10 cellular contexts compared by ENCODE assay signal in genomic region chr6:157908369-157909281, GRCh38.
DNase-seq lines count a peak whose midpoint lies in the region; ATAC-seq and TF ChIP-seq lines count a peak whose summit lies in the region.
"Had no signal": no experiment of that assay in that cellular context is flagged by ENCODE, and none has a peak within 500 bp of the region (broad histone marks: within the 10 kb centered on the region; RNA-seq: fewer than 3 reads in every experiment).

No MANE protein-coding gene starts in this region.

- H3K27me3 Mint-ChIP-seq in central memory CD8-positive, alpha-beta T cell = no peaks in the 10 kb centered on the region

- peaks cover 25 to 48% of the 10 kb centered on the region in 2 donors for H3K36me3 ChIP-seq in ascending aorta

- peaks cover 0 to 13% of the 10 kb centered on the region in 2 donors for H3K4me1 ChIP-seq in ascending aorta
- H3K4me1 ChIP-seq: adrenal gland had no signal

- TF ChIP-seq CTCF in GM12865 (IDR thresholded peaks at IDR 0.05; ENCODE audit: insufficient read depth, low read depth, low read length, missing control alignments) (no peak), ascending aorta (IDR thresholded peaks at IDR 0.05) (no peak)

- H3K27me3 ChIP-seq in ascending aorta = no peaks in the 10 kb centered on the region
- H3K27me3 ChIP-seq: adrenal gland had no signal

- peak overlapping the region; percentile 32 for H3K27ac Mint-ChIP-seq in central memory CD8-positive, alpha-beta T cell (ENCODE audit: low read depth)

- H3K4me1 Mint-ChIP-seq in central memory CD8-positive, alpha-beta T cell = peaks cover 11% of the 10 kb centered on the region

- H3K4me3 Mint-ChIP-seq in central memory CD8-positive, alpha-beta T cell = no peak overlapping the region

- ATAC-seq in GM19372 (IDR thresholded peaks at IDR 0.05; ENCODE audit: low read depth, unreplicated experiment) (peak; percentile 76), HG03135 (IDR thresholded peaks at IDR 0.05; ENCODE audit: unreplicated experiment) (peak; percentile 64), Right ventricle myocardium superior (ENCODE audit: poor library complexity) (no peak), HG03139 (IDR thresholded peaks at IDR 0.05; ENCODE audit: unreplicated experiment) (no peak)
- ATAC-seq in central memory CD8-positive, alpha-beta T cell (replicated peaks; ENCODE audit: extremely low read depth, poor library complexity, severe bottlenecking) = peak; percentile 40

- H3K9me3 ChIP-seq in ascending aorta = no peaks in the 10 kb centered on the region
- H3K9me3 ChIP-seq: adrenal gland had no signal

- DNase-seq in GM12865 (ENCODE audit: low read depth) (peak; percentile 23), Right ventricle myocardium superior (no peak), foreskin melanocyte (no peak), ascending aorta (ENCODE audit: low spot score in 2 of 2) (no peak)
- DNase-seq in central memory CD8-positive, alpha-beta T cell (ENCODE audit: low spot score in 2 of 2) = no peak
- DNase-seq: adrenal gland, NCI-H1092 had no signal

- peaks cover 12% of the 10 kb centered on the region for H3K36me3 Mint-ChIP-seq in central memory CD8-positive, alpha-beta T cell (ENCODE audit: insufficient read depth)

- intact Hi-C loops in Right ventricle myocardium superior (cut with DNase I) = no loop called here
- intact Hi-C loops in ascending aorta (cut with DNase I) = no loop called here

- H3K4me3 ChIP-seq in GM12865 (ENCODE audit: low read depth, low read length) (no peak overlapping the region), ascending aorta (no peak overlapping the region)
- H3K4me3 ChIP-seq: adrenal gland had no signal

- H3K27ac ChIP-seq in ascending aorta = peak overlapping the region in 1 of 2 donors; percentile 9
- H3K27ac ChIP-seq: adrenal gland had no signal

- H3K9me3 Mint-ChIP-seq in central memory CD8-positive, alpha-beta T cell = no peaks in the 10 kb centered on the region

Comparison
In these comparisons a context has a peak if more than half of its experiments do, and no peak if none do; other contexts are left out.
1. ATAC-seq: peak in GM19372 (single experiment), HG03135 (single experiment) and central memory CD8-positive, alpha-beta T cell (single experiment); none in Right ventricle myocardium superior (single experiment) and HG03139 (single experiment).